In the genomic region with DNA sequence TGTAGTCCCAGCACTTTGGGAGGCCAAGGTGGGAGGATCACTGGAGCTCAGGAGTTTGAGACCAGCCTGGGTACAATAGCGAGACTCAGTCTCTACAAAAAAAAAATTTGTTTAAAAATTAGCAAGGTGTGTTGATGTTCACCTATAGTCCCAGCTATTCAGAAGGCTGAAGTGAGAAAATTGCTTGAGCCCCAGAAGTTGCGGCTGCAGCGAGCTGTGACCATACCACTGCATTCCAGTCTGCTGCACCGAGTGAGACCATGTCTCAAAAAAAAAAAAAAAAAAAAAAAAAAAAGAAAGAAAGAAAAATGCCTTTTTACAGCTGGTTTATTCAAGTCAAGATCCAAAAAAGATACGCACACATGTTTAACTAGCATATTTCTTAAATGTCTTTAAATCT, we compare ENCODE assay signal across 28 cellular contexts. TPM values are rescaled to one million over a fixed set of nuclear protein-coding genes. Genes with fewer than 3 reads are reported as not detected.
"Had no signal": no experiment of that assay in that cellular context is flagged by ENCODE, and none has a peak within 500 bp of the region (broad histone marks: within the 10 kb centered on the region; RNA-seq: fewer than 3 reads in every experiment).

No MANE protein-coding gene starts in this region.

- DNase-seq: activated CD4-positive, alpha-beta memory T cell treated with anti-CD3 and anti-CD28 coated beads, Interleukin-2, amount 10 ng/mL, durations not matched to agents 7 days and 5 days; activated CD4-positive, alpha-beta T cell treated with anti-CD3 and anti-CD28 coated beads for 1 hour; activated CD4-positive, alpha-beta T cell treated with anti-CD3 and anti-CD28 coated beads for 4 hours; activated CD4-positive, alpha-beta T cell treated with anti-CD3 and anti-CD28 coated beads, Interleukin-2, amount 10 ng/mL, durations not matched to agents 7 days and 5 days; activated CD4-positive, alpha-beta T cell treated with anti-CD3 and anti-CD28 coated beads, Interleukin-2, amount 50 U/mL, for 4 hours; activated gamma-delta T cell treated with Interleukin-2 at 50 U/mL for 16 hours; activated naive CD4-positive, alpha-beta T cell treated with anti-CD3 and anti-CD28 coated beads, Interleukin-2, amount 50 U/mL, for 16 hours; activated naive CD4-positive, alpha-beta T cell treated with Interleukin-2 at 50 U/mL for 16 hours; activated T-cell treated with anti-CD3 and anti-CD28 coated beads, Interleukin-2, amount 50 U/mL, for 1 hour; activated T-cell treated with anti-CD3 and anti-CD28 coated beads, Interleukin-2, amount 50 U/mL, for 48 hours; amniotic stem cell; anterior cingulate cortex; brain microvascular endothelial cell; cortex of kidney; dermis blood vessel endothelial cell; effector CD4-positive, alpha-beta T cell; effector memory CD8-positive, alpha-beta T cell; erythroblast; foreskin keratinocyte; gastrocnemius medialis; glutamatergic neuron; heart left ventricle; T-helper 2 cell had no signal

- H3K36me3 ChIP-seq: brain microvascular endothelial cell had no signal

- H3K27ac ChIP-seq: brain microvascular endothelial cell, esophagus muscularis mucosa, foreskin keratinocyte, gastrocnemius medialis, heart left ventricle, hepatocyte, VCaP had no signal

- H3K4me1 ChIP-seq: foreskin keratinocyte, gastrocnemius medialis had no signal

- H3K9me3 ChIP-seq: esophagus muscularis mucosa, gastrocnemius medialis, heart left ventricle had no signal

- ATAC-seq: effector memory CD8-positive, alpha-beta T cell; foreskin keratinocyte; gastrocnemius medialis; heart left ventricle; WTC11 had no signal

- H2AFZ ChIP-seq: hepatocyte had no signal

- H3K27me3 ChIP-seq: esophagus muscularis mucosa, gastrocnemius medialis, heart left ventricle, hepatocyte had no signal

- H3K79me2 ChIP-seq: hepatocyte had no signal

- H3K4me3 ChIP-seq: esophagus muscularis mucosa, gastrocnemius medialis, heart left ventricle, hepatocyte had no signal

- H3K4me2 ChIP-seq: hepatocyte had no signal

RNA-seq across cellular contexts. Expression of a gene that starts 17.0 kb away (rescaled TPM):
- total RNA-seq: astrocyte had no signal
